ENCODE assay signal across 8 cellular contexts in genomic region chr6:83859410-83860346, GRCh38. TPM values are rescaled to one million over a fixed set of nuclear protein-coding genes. Genes with fewer than 3 reads are reported as not detected.
A peak's percentile ranks its signal among the peaks of the same experiment; 100 is the strongest.
DNase-seq lines count a peak whose midpoint lies in the region; ATAC-seq and TF ChIP-seq lines count a peak whose summit lies in the region.

Gene CYB5R4 (plus strand): TSS chr6:83859689. CDS start chr6:83859783, 94 bp downstream.

- peaks cover 0 to 10% (median 5%) of the 10 kb centered on the region in 6 donors for H3K36me3 ChIP-seq in spleen

- in situ Hi-C loops in GM18951 (cut with MboI; ENCODE audit: low sequenced_read_pairs, unreplicated experiment), result no loop called here

- peak; percentile 89 for DNase-seq in AG09319 (ENCODE audit: extremely low read depth, low read depth)
- DNase-seq in NCI-H345 (lab: John Stamatoyannopoulos, UW), result peak; percentile 94
- peak; percentile 93 for DNase-seq in activated B cell treated with CpG ODN at 0.5 μM for 24 hours
- DNase-seq in caudate nucleus (lab: John Stamatoyannopoulos, UW), result peak in 60 of 61 donors; percentile 45 to 96 (median 90)
- DNase-seq in immature natural killer cell, result peak; percentile 93 to 94 (median 94)
- DNase-seq in spleen, result peak; percentile 99

- POLR2A ChIA-PET in activated B cell treated with CpG ODN at 0.5 μM for 24 hours (lab: Charles Lee), result interaction anchor here (0.6 to 2.0 kb wide), 6 partner anchors 64 to 1819 kb away, joined by 3 to 21 read pairs (median 6); partner anchors contain the start of genes CEP162, SYNCRIP and UBE3D

- TF ChIP-seq CTCF in AG09319 (IDR thresholded peaks at IDR 0.05; ENCODE audit: low read depth, low read length) (peak; percentile 52), activated B cell treated with CpG ODN at 0.5 μM for 24 hours (IDR thresholded peaks at IDR 0.05) (no peak), spleen (IDR thresholded peaks at IDR 0.05 in 8 of 11, conservative IDR thresholded peaks at IDR 0.05 in 3 of 11) (peak in 9 of 11 experiments; percentile 11 to 63 (median 51))

- H3K27ac ChIP-seq in caudate nucleus (ENCODE audit: low read depth, low read length) (peak within 1 kb of the TSS; percentile 80), spleen (peak within 1 kb of the TSS; percentile 82 to 95 (median 91))

- H3K9me3 ChIP-seq in spleen, result no peaks in the 10 kb centered on the region

- peaks cover 13% of the 10 kb centered on the region for H3K27me3 Mint-ChIP-seq in activated B cell treated with CpG ODN at 0.5 μM for 24 hours
- H3K27me3 Mint-ChIP-seq in immature natural killer cell (ENCODE audit: low read depth in 3 of 3), result peaks cover 5 to 7% (median 7%) of the 10 kb centered on the region in 3 donors

- TF ChIP-seq POLR2A in GM18951 (IDR thresholded peaks at IDR 0.05; ENCODE audit: extremely low read depth, insufficient read depth, insufficient read length) (peak; percentile 98), spleen (IDR thresholded peaks at IDR 0.05) (peak; percentile 70 to 86 (median 82))

- H3K27ac Mint-ChIP-seq in activated B cell treated with CpG ODN at 0.5 μM for 24 hours, result peak within 1 kb of the TSS; percentile 86
- H3K27ac Mint-ChIP-seq in immature natural killer cell, result peak within 1 kb of the TSS; percentile 86 to 95 (median 90)

- peaks cover 21% of the 10 kb centered on the region for H3K36me3 Mint-ChIP-seq in activated B cell treated with CpG ODN at 0.5 μM for 24 hours (ENCODE audit: low read depth)
- no peaks in the 10 kb centered on the region for H3K36me3 Mint-ChIP-seq in immature natural killer cell

- 0 to 1% (median 0%) methylated on average over 50 to 53 of the region's 53 CpGs for WGBS in spleen, 5 donors

- H3K9me3 Mint-ChIP-seq in activated B cell treated with CpG ODN at 0.5 μM for 24 hours (no peaks in the 10 kb centered on the region), immature natural killer cell (peaks cover 0 to 3% (median 0%) of the 10 kb centered on the region in 6 donors)

- peak within 1 kb of the TSS; percentile 69 to 94 (median 74) for H3K4me3 ChIP-seq in spleen

- ATAC-seq in HG03196 (IDR thresholded peaks at IDR 0.05; ENCODE audit: unreplicated experiment) (peak; percentile 99), activated B cell treated with CpG ODN at 0.5 μM for 24 hours (ENCODE audit: low read depth) (peak; percentile 97)

- H3K4me1 ChIP-seq in spleen, result peaks cover 13 to 57% (median 29%) of the 10 kb centered on the region in 6 donors

- H3K27me3 ChIP-seq in spleen (replicated peaks in 1 of 7), result peaks cover 0 to 19% (median 4%) of the 10 kb centered on the region in 7 donors

- CTCF ChIA-PET in activated B cell treated with CpG ODN at 0.5 μM for 24 hours (lab: Charles Lee), result interaction anchor here (1.6 to 1.9 kb wide), 2 partner anchors 24 to 368 kb away, joined by 6 to 17 read pairs; partner anchors contain the start of gene CEP162

- intact Hi-C loops in activated B cell treated with CpG ODN at 0.5 μM for 24 hours (cut with micrococcal nuclease) (loop anchor here (1.0 to 10.0 kb wide), 7 partner anchors 21 to 1819 kb away; partner anchors contain the start of genes CEP162, DOP1A, IBTK and NT5E), spleen (cut with DNase I; ENCODE audit: low total_unique reads) (no loop called here)

- H3K4me1 Mint-ChIP-seq in activated B cell treated with CpG ODN at 0.5 μM for 24 hours, result peaks cover 50% of the 10 kb centered on the region
- peaks cover 39 to 46% of the 10 kb centered on the region in 2 donors for H3K4me1 Mint-ChIP-seq in immature natural killer cell

- H3K4me3 Mint-ChIP-seq in activated B cell treated with CpG ODN at 0.5 μM for 24 hours (peak within 1 kb of the TSS; percentile 98), immature natural killer cell (peak within 1 kb of the TSS; percentile 91 to 99 (median 95))

RNA-seq across cellular contexts. Expression of gene CYB5R4, which starts in this region (rescaled TPM):
- total RNA-seq in activated B cell treated with CpG ODN at 0.5 μM for 24 hours (35.7 and 37.3 TPM in 2 replicates), spleen (10 to 100 TPM; 15.1 to 50.7 (median 34.2) TPM)
- polyA plus RNA-seq in immature natural killer cell (10 to 100 TPM; 28.5 to 39.2 (median 35.1) TPM), spleen (10 to 100 TPM in 2 of 3 donors, 1 to 10 TPM in 1; 10.0 to 17.1 (median 12.6) TPM)

Comparison
In these comparisons a context has a peak if more than half of its experiments do, and no peak if none do; other contexts are left out.
1. Peak in every context shown above with its lines: DNase-seq, ATAC-seq, H3K4me3 ChIP-seq and H3K27ac ChIP-seq.